In the genomic region with DNA sequence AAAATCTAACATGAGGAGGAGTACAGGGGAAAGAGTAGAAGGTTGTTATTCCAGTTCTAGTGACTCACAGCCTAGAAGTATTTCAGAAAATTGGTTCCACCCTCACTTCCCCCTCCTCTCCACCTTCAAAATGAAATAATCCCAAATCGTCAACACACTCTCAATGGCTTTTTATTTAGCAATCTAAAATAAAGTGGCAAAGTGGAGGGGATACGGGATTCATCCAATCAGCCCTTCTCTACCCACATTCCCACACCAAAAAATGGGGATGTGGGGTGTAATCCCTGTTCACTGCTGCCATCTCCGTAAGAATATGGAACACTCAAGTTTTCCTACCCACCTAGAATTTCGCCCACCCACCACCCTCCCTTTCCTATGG, we compare ENCODE assay signal across 8 cellular contexts. TPM values are rescaled to one million over a fixed set of nuclear protein-coding genes. Genes with fewer than 3 reads are reported as not detected.
DNase-seq lines count a peak whose midpoint lies in the region; ATAC-seq and TF ChIP-seq lines count a peak whose summit lies in the region.

No MANE protein-coding gene starts in this region.

- TF ChIP-seq CTCF in CD14-positive monocyte (IDR thresholded peaks at IDR 0.05) (no peak), adrenal gland (IDR thresholded peaks at IDR 0.05) (no peak)

- H3K36me3 ChIP-seq in HUES48 (ENCODE audit: control insufficient read depth, insufficient read depth, low read length) (no peaks in the 10 kb centered on the region; the same call in 1 of the 2 replicates), adrenal gland (replicated peaks in 1 of 2) (no peaks in the 10 kb centered on the region), iPS DF 6.9 (ENCODE audit: control insufficient read depth, insufficient read depth, low read length) (no peaks in the 10 kb centered on the region), skeletal muscle tissue (ENCODE audit: control insufficient read depth in 3 of 3, insufficient read depth in 3 of 3, low read length in 3 of 3) (no peaks in the 10 kb centered on the region)

- H3K36me3 Mint-ChIP-seq in CD14-positive monocyte = peaks cover 5 to 8% of the 10 kb centered on the region in 2 donors

- H3K4me1 ChIP-seq in HUES48 (ENCODE audit: control insufficient read depth, insufficient read depth, low read length) (peaks cover 40% of the 10 kb centered on the region), adrenal gland (replicated peaks in 1 of 2) (peaks cover 10 to 48% of the 10 kb centered on the region in 2 donors), iPS DF 6.9 (ENCODE audit: control insufficient read depth, insufficient read depth, low read length) (no peaks in the 10 kb centered on the region), skeletal muscle tissue (ENCODE audit: control insufficient read depth in 3 of 3, insufficient read depth in 3 of 3, low read length in 3 of 3) (peaks cover 18 to 32% (median 30%) of the 10 kb centered on the region in 3 donors)

- peaks cover 0 to 27% (median 19%) of the 10 kb centered on the region in 7 donors for H3K9me3 Mint-ChIP-seq in CD14-positive monocyte

- DNase-seq in CD14-positive monocyte (ENCODE audit: low spot score) = no peak
- no peak for DNase-seq in adrenal gland
- no peak for DNase-seq in iPS DF 6.9 (ENCODE audit: low read depth, low spot score)
- DNase-seq in NK-92 (lab: John Stamatoyannopoulos, UW; ENCODE audit: unreplicated experiment) = no peak
- DNase-seq in cerebellum (ENCODE audit: low spot score) = no peak

- H3K9me3 ChIP-seq in HUES48 (ENCODE audit: control insufficient read depth, insufficient read depth, low read length) = no peaks in the 10 kb centered on the region
- H3K9me3 ChIP-seq in adrenal gland (replicated peaks in 1 of 3) = no peaks in the 10 kb centered on the region
- no peaks in the 10 kb centered on the region for H3K9me3 ChIP-seq in iPS DF 6.9 (ENCODE audit: control insufficient read depth, insufficient read depth, low read length)
- no peaks in the 10 kb centered on the region for H3K9me3 ChIP-seq in skeletal muscle tissue (ENCODE audit: control insufficient read depth in 3 of 3, low read length in 3 of 3)

- no peak for ATAC-seq in HG02678 (IDR thresholded peaks at IDR 0.05; ENCODE audit: unreplicated experiment)

- H3K27ac Mint-ChIP-seq in CD14-positive monocyte = no peak overlapping the region

- H3K27ac ChIP-seq in HUES48 (ENCODE audit: low read depth, low read length) (peak overlapping the region; percentile 92), adrenal gland (peak overlapping the region; percentile 83 to 99 (median 98)), iPS DF 6.9 (ENCODE audit: low read length) (no peak overlapping the region), skeletal muscle tissue (ENCODE audit: low read depth, low read length) (peak overlapping the region; percentile 94)

- H3K9ac ChIP-seq in HUES48 (ENCODE audit: low read depth, low read length) = peak overlapping the region; percentile 86
- peak overlapping the region; percentile 87 to 92 (median 88) for H3K9ac ChIP-seq in skeletal muscle tissue (ENCODE audit: low read depth in 1 of 3, low read length in 3 of 3)

- intact Hi-C loops in CD14-positive monocyte (cut with micrococcal nuclease) (no loop called here), adrenal gland (cut with DNase I) (no loop called here)

- peaks cover 25% of the 10 kb centered on the region for H3K4me1 Mint-ChIP-seq in CD14-positive monocyte

- peaks cover 68 to 88% (median 81%) of the 10 kb centered on the region in 3 donors for H3K27me3 Mint-ChIP-seq in CD14-positive monocyte (ENCODE audit: low read depth in 3 of 3)

- H3K4me3 ChIP-seq in HUES48 (ENCODE audit: low read depth, low read length) (peak overlapping the region; percentile 90), adrenal gland (peak overlapping the region; percentile 26 to 97 (median 58)), iPS DF 6.9 (ENCODE audit: low read length) (peak overlapping the region; percentile 98; the same call in 1 of the 2 replicates), skeletal muscle tissue (ENCODE audit: low read length in 3 of 3) (peak overlapping the region; percentile 75 to 92 (median 77))

- peak in 1 of 2 donors; percentile 22 for TF ChIP-seq POLR2A in adrenal gland (IDR thresholded peaks at IDR 0.05)

- H3K27me3 ChIP-seq in HUES48 (ENCODE audit: control insufficient read depth, insufficient read depth, low read length) = peaks cover 9% of the 10 kb centered on the region; the same call in 1 of the 2 replicates
- no peaks in the 10 kb centered on the region for H3K27me3 ChIP-seq in adrenal gland
- no peaks in the 10 kb centered on the region for H3K27me3 ChIP-seq in iPS DF 6.9 (ENCODE audit: control insufficient read depth, insufficient read depth, low read length)
- no peaks in the 10 kb centered on the region for H3K27me3 ChIP-seq in skeletal muscle tissue (ENCODE audit: control insufficient read depth in 3 of 3, insufficient read depth in 3 of 3, low read length in 3 of 3)

- 0 to 2% (median 1%) methylated on average over 4 of the region's 4 CpGs for WGBS in adrenal gland, 4 donors
- WGBS in iPS DF 6.9 (ENCODE audit: insufficient coverage, insufficient read length) = no CpG with 5 or more reads among the region's 4 CpGs

- peak overlapping the region; percentile 66 to 83 for H3K4me3 Mint-ChIP-seq in CD14-positive monocyte

RNA-seq across cellular contexts. Expression of gene NCKAP1, which starts 1.0 kb away (rescaled TPM):
- polyA plus RNA-seq in CD14-positive monocyte (not detected), adrenal gland (100 to 1,000 TPM in 1 of 3 donors, 10 to 100 TPM in 2; 26.8 to 113 (median 26.9) TPM)
- total RNA-seq in adrenal gland (100 to 1,000 TPM in 4 of 8 donors, 10 to 100 TPM in 4; 76.8 to 134 (median 104) TPM), skeletal muscle tissue (83.0 TPM), cerebellum (162 TPM)

RNA-seq across cellular contexts. Expression of gene DUSP19, which starts 41.3 kb away (rescaled TPM):
- polyA plus RNA-seq in CD14-positive monocyte (under 1 TPM; 0.25 to 0.30 TPM), adrenal gland (1 to 10 TPM in 2 of 3 donors, under 1 TPM in 1; 0.81 to 3.5 (median 1.0) TPM)
- total RNA-seq in adrenal gland (10 to 100 TPM in 1 of 8 donors, 1 to 10 TPM in 7; 2.4 to 10.0 (median 4.9) TPM), skeletal muscle tissue (2.1 TPM), cerebellum (5.9 TPM)
